Comparison of ENCODE assay signal across 25 cellular contexts in genomic region chr1:183214021-183214970, GRCh38. TPM values are rescaled to one million over a fixed set of nuclear protein-coding genes. Genes with fewer than 3 reads are reported as not detected.
DNase-seq lines count a peak whose midpoint lies in the region; TF ChIP-seq lines count a peak whose summit lies in the region.
"Had no signal": no experiment of that assay in that cellular context is flagged by ENCODE, and none has a peak within 500 bp of the region (broad histone marks: within the 10 kb centered on the region; RNA-seq: fewer than 3 reads in every experiment).

No MANE protein-coding gene starts in this region.

- H3K27ac Mint-ChIP-seq in brain (peak overlapping the region; percentile 35 to 93 (median 79)), nephron progenitor cell (peak overlapping the region; percentile 89), chondrocyte (ENCODE audit: unreplicated experiment) (no peak overlapping the region)
- H3K27ac Mint-ChIP-seq: activated naive CD8-positive, alpha-beta T cell; activated T-helper 17 cell treated with anti-CD3 and anti-CD28 coated beads, Interleukin-2, amount 50 U/mL, for 72 hours; dendritic cell treated with granulocyte-macrophage colony-stimulating factor and Interleukin-4, amounts not matched to agents 40 ng/mL and 50 ng/mL, for 4 days; endodermal cell; T-helper 1 cell treated with Interleukin-12 subunit alpha and Interleukin-12 subunit beta and Interleukin-4 antibody, amounts not matched to agents 30 μg/mL and 1 μg/mL, for 36 hours had no signal

- H3K27me3 Mint-ChIP-seq in brain = peaks cover 3% of the 10 kb centered on the region
- H3K27me3 Mint-ChIP-seq in nephron progenitor cell (ENCODE audit: low read depth, poor library complexity) = no peaks in the 10 kb centered on the region
- no peaks in the 10 kb centered on the region for H3K27me3 Mint-ChIP-seq in chondrocyte (ENCODE audit: low read depth)

- peaks cover 64% of the 10 kb centered on the region for H3K4me1 Mint-ChIP-seq in brain
- H3K4me1 Mint-ChIP-seq in nephron progenitor cell = peaks cover 49% of the 10 kb centered on the region
- H3K4me1 Mint-ChIP-seq in chondrocyte (ENCODE audit: low read depth) = peaks cover 11% of the 10 kb centered on the region
- H3K4me1 Mint-ChIP-seq: activated T-helper 17 cell treated with anti-CD3 and anti-CD28 coated beads, Interleukin-2, amount 50 U/mL, for 72 hours had no signal

- no peaks in the 10 kb centered on the region for H3K9me3 Mint-ChIP-seq in brain
- H3K9me3 Mint-ChIP-seq in nephron progenitor cell = no peaks in the 10 kb centered on the region
- no peaks in the 10 kb centered on the region for H3K9me3 Mint-ChIP-seq in chondrocyte (ENCODE audit: low read depth)
- H3K9me3 Mint-ChIP-seq: activated T-helper 17 cell treated with anti-CD3 and anti-CD28 coated beads, Interleukin-2, amount 50 U/mL, for 72 hours; dendritic cell treated with granulocyte-macrophage colony-stimulating factor and Interleukin-4, amounts not matched to agents 40 ng/mL and 50 ng/mL, for 4 days; endodermal cell; T-helper 1 cell treated with Interleukin-12 subunit alpha and Interleukin-12 subunit beta and Interleukin-4 antibody, amounts not matched to agents 30 μg/mL and 1 μg/mL, for 36 hours had no signal

- DNase-seq in NCI-H1694 (lab: John Stamatoyannopoulos, UW) (peak; percentile 48), NCI-H2171 treated with DMSO at 0.1 percent for 48 hours (lab: John Stamatoyannopoulos, UW) (peak; percentile 86), nephron progenitor cell (no peak), islet precursor cell (no peak), chondrocyte (ENCODE audit: low spot score) (no peak), superior temporal gyrus (ENCODE audit: extremely low spot score) (no peak), GM20000 (ENCODE audit: low spot score) (no peak)
- DNase-seq: activated CD4-positive, alpha-beta T cell treated with anti-CD3 and anti-CD28 coated beads, Interleukin-2, amount 50 U/mL, for 4 hours; aorta; COR-L47; DND-41; endodermal cell; gastrocnemius medialis; NCI-H1105; occipital lobe; psoas muscle; SK-N-SH; stimulated activated CD4-positive, alpha-beta T cell treated with anti-CD3 and anti-CD28 coated beads, Interleukin-15, amount 100 ng/mL, for 24 hours; stimulated activated naive CD4-positive, alpha-beta T cell treated with Interleukin-2 at 50 U/mL for 16 hours; testis had no signal

- TF ChIP-seq CTCF in brain (conservative IDR thresholded peaks at IDR 0.05) (no peak), nephron progenitor cell (IDR thresholded peaks at IDR 0.05) (no peak), chondrocyte (IDR thresholded peaks at IDR 0.05) (no peak), GM20000 (IDR thresholded peaks at IDR 0.05; ENCODE audit: extremely low read depth, missing control alignments) (no peak)

- H3K4me3 Mint-ChIP-seq in brain = peak overlapping the region in 2 of 5 experiments; percentile 2 to 32
- H3K4me3 Mint-ChIP-seq in nephron progenitor cell = no peak overlapping the region
- H3K4me3 Mint-ChIP-seq in chondrocyte (ENCODE audit: unreplicated experiment) = no peak overlapping the region
- H3K4me3 Mint-ChIP-seq: activated naive CD8-positive, alpha-beta T cell; activated T-helper 17 cell treated with anti-CD3 and anti-CD28 coated beads, Interleukin-2, amount 50 U/mL, for 72 hours; dendritic cell treated with granulocyte-macrophage colony-stimulating factor and Interleukin-4, amounts not matched to agents 40 ng/mL and 50 ng/mL, for 4 days; endodermal cell; T-helper 1 cell treated with Interleukin-12 subunit alpha and Interleukin-12 subunit beta and Interleukin-4 antibody, amounts not matched to agents 30 μg/mL and 1 μg/mL, for 36 hours had no signal

- H3K36me3 Mint-ChIP-seq in brain = no peaks in the 10 kb centered on the region
- no peaks in the 10 kb centered on the region for H3K36me3 Mint-ChIP-seq in nephron progenitor cell (ENCODE audit: low read depth)
- peaks cover 4% of the 10 kb centered on the region for H3K36me3 Mint-ChIP-seq in chondrocyte (ENCODE audit: low read depth)
- H3K36me3 Mint-ChIP-seq: activated naive CD8-positive, alpha-beta T cell had no signal

RNA-seq across cellular contexts. Expression of gene LAMC2, which starts 28.2 kb away (rescaled TPM):
- polyA plus RNA-seq in brain (ENCODE audit: insufficient read depth, low read depth, low replicate concordance) = 0.56 TPM
- 13.8 to 20.1 TPM (median 14.5 TPM) in 3 replicates for total RNA-seq in chondrocyte

Comparison
In these comparisons a context has a peak if more than half of its experiments do, and no peak if none do; other contexts are left out.
1. DNase-seq: peak in NCI-H1694 (single experiment) and NCI-H2171 treated with DMSO at 0.1 percent for 48 hours (single experiment); none in nephron progenitor cell (single experiment), islet precursor cell (single experiment), chondrocyte (single experiment), superior temporal gyrus (single experiment) and GM20000 (single experiment).